ENCODE assay signal across 36 cellular contexts in the genomic region with DNA sequence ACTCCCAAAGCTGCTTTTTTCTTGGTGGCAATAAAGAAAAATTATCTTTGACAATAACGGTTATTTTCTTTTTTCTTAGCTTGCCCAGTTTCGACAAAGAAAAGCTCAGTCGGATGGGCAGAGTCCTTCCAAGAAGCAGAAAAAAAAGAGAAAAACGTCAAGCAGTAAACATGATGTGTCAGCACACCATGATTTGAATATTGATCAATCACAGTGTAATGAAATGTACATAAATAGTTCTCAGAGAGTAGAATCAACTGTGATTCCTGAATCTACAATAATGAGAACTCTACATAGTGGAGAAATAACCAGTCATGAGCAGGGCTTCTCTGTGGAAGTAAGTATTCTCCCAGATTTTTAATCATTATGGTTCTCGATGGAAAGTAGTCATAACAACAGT.
"Had no signal": no experiment of that assay in that cellular context is flagged by ENCODE, and none has a peak within 500 bp of the region (broad histone marks: within the 10 kb centered on the region; RNA-seq: fewer than 3 reads in every experiment).

No MANE protein-coding gene starts in this region.

- H3K27me3 ChIP-seq: adrenal gland, breast epithelium, esophagus muscularis mucosa, heart left ventricle had no signal

- DNase-seq: activated CD4-positive, alpha-beta memory T cell treated with anti-CD3 and anti-CD28 coated beads for 36 hours; activated CD4-positive, alpha-beta T cell treated with anti-CD3 and anti-CD28 coated beads for 36 hours; activated CD4-positive, alpha-beta T cell treated with anti-CD3 and anti-CD28 coated beads, Interleukin-2, amount 10 ng/mL, durations not matched to agents 24 days and 14 days; activated CD4-positive, CD25-positive, alpha-beta regulatory T cell; activated CD4-positive, CD25-positive, alpha-beta regulatory T cell treated with anti-CD3 and anti-CD28 coated beads, Interleukin-2, amount 50 U/mL, for 72 hours; activated CD8-positive, alpha-beta memory T cell treated with anti-CD3 and anti-CD28 coated beads, Interleukin-2, amount 10 ng/mL, durations not matched to agents 7 days and 5 days; activated CD8-positive, alpha-beta memory T cell treated with anti-CD3 and anti-CD28 coated beads, Interleukin-2, amount 50 U/mL, for 4 hours; activated CD8-positive, alpha-beta T cell treated with anti-CD3 and anti-CD28 coated beads, Interleukin-2, amount 10 ng/mL, durations not matched to agents 7 days and 5 days; activated effector memory CD4-positive, alpha-beta T cell treated with anti-CD3 and anti-CD28 coated beads, Interleukin-2, amount 50 U/mL, for 16 hours; activated naive CD4-positive, alpha-beta T cell treated with anti-CD3 and anti-CD28 coated beads for 36 hours; activated naive CD8-positive, alpha-beta T cell treated with anti-CD3 and anti-CD28 coated beads for 36 hours; activated naive CD8-positive, alpha-beta T cell treated with anti-CD3 and anti-CD28 coated beads, Interleukin-2, amount 50 U/mL, for 24 hours; activated T-cell treated with anti-CD3 and anti-CD28 coated beads, Interleukin-2, amount 50 U/mL, for 1 hour; activated T-cell treated with anti-CD3 and anti-CD28 coated beads, Interleukin-2, amount 50 U/mL, for 48 hours; adrenal gland; amygdala; aorta; cortex of kidney; dermis blood vessel endothelial cell; effector CD4-positive, alpha-beta T cell; effector memory CD8-positive, alpha-beta T cell; erythroblast; glutamatergic neuron; heart left ventricle; T-helper 1 cell; T-helper 17 cell; T1000 had no signal

- H3K27ac Mint-ChIP-seq: activated CD4-positive, alpha-beta memory T cell treated with anti-CD3 and anti-CD28 coated beads for 36 hours; activated CD4-positive, alpha-beta T cell treated with anti-CD3 and anti-CD28 coated beads for 36 hours; activated CD4-positive, alpha-beta T cell treated with anti-CD3 and anti-CD28 coated beads, Interleukin-2, amount 10 ng/mL, durations not matched to agents 24 days and 14 days; activated CD8-positive, alpha-beta memory T cell treated with anti-CD3 and anti-CD28 coated beads, Interleukin-2, amount 10 ng/mL, durations not matched to agents 7 days and 5 days; activated CD8-positive, alpha-beta T cell treated with anti-CD3 and anti-CD28 coated beads, Interleukin-2, amount 10 ng/mL, durations not matched to agents 7 days and 5 days; activated naive CD4-positive, alpha-beta T cell treated with anti-CD3 and anti-CD28 coated beads for 36 hours; activated naive CD4-positive, alpha-beta T cell treated with anti-CD3 and anti-CD28 coated beads, Interleukin-2, amount 50 U/mL, for 24 hours; activated naive CD8-positive, alpha-beta T cell treated with anti-CD3 and anti-CD28 coated beads for 36 hours; activated naive CD8-positive, alpha-beta T cell treated with anti-CD3 and anti-CD28 coated beads, Interleukin-2, amount 50 U/mL, for 24 hours; activated T-helper 1 cell treated with anti-CD3 and anti-CD28 coated beads, Interleukin-12 subunit alpha, Interleukin-12 subunit beta, Interleukin-2, Interleukin-4 antibody, amounts not matched to agents 30 ng/mL and 10 ng/mL and 1 ng/mL, durations not matched to agents 14 hours and 24 hours and 36 hours; activated T-helper 2 cell treated with anti-CD3 and anti-CD28 coated beads, Interferon-gamma antibody, Interleukin-2, Interleukin-4, amounts not matched to agents 10 μg/mL and 5 μg/mL and 100 μg/mL, durations not matched to agents 14 hours and 24 hours and 36 hours; T-helper 17 cell; T-helper 2 cell treated with Interferon-gamma antibody and Interleukin-4, amounts not matched to agents 5 μg/mL and 100 μg/mL, for 36 hours had no signal

- H3K4me3 ChIP-seq: adrenal gland, breast epithelium, esophagus muscularis mucosa, heart left ventricle had no signal

- FAIRE-seq: frontal cortex had no signal

- H3K9me3 Mint-ChIP-seq: activated CD4-positive, alpha-beta memory T cell treated with anti-CD3 and anti-CD28 coated beads for 36 hours; activated CD4-positive, alpha-beta T cell treated with anti-CD3 and anti-CD28 coated beads, Interleukin-2, amount 10 ng/mL, durations not matched to agents 24 days and 14 days; activated naive CD4-positive, alpha-beta T cell treated with anti-CD3 and anti-CD28 coated beads for 36 hours; activated naive CD4-positive, alpha-beta T cell treated with anti-CD3 and anti-CD28 coated beads, Interleukin-2, amount 50 U/mL, for 24 hours; activated naive CD8-positive, alpha-beta T cell treated with anti-CD3 and anti-CD28 coated beads for 36 hours; activated naive CD8-positive, alpha-beta T cell treated with anti-CD3 and anti-CD28 coated beads, Interleukin-2, amount 50 U/mL, for 24 hours; activated T-helper 1 cell treated with anti-CD3 and anti-CD28 coated beads, Interleukin-12 subunit alpha, Interleukin-12 subunit beta, Interleukin-2, Interleukin-4 antibody, amounts not matched to agents 30 ng/mL and 10 ng/mL and 1 ng/mL, durations not matched to agents 14 hours and 24 hours and 36 hours; activated T-helper 2 cell treated with anti-CD3 and anti-CD28 coated beads, Interferon-gamma antibody, Interleukin-2, Interleukin-4, amounts not matched to agents 10 μg/mL and 5 μg/mL and 100 μg/mL, durations not matched to agents 14 hours and 24 hours and 36 hours; central memory CD8-positive, alpha-beta T cell; effector memory CD8-positive, alpha-beta T cell; T-helper 2 cell treated with Interferon-gamma antibody and Interleukin-4, amounts not matched to agents 5 μg/mL and 100 μg/mL, for 36 hours had no signal

- ATAC-seq: activated CD4-positive, alpha-beta T cell treated with anti-CD3 and anti-CD28 coated beads for 36 hours; activated CD8-positive, alpha-beta memory T cell treated with anti-CD3 and anti-CD28 coated beads, Interleukin-2, amount 10 ng/mL, durations not matched to agents 7 days and 5 days; activated CD8-positive, alpha-beta T cell treated with anti-CD3 and anti-CD28 coated beads, Interleukin-2, amount 10 ng/mL, durations not matched to agents 7 days and 5 days; activated naive CD8-positive, alpha-beta T cell treated with anti-CD3 and anti-CD28 coated beads, Interleukin-2, amount 50 U/mL, for 24 hours; effector memory CD8-positive, alpha-beta T cell; T-helper 17 cell had no signal

- H3K9me3 ChIP-seq: adrenal gland, breast epithelium, esophagus muscularis mucosa, heart left ventricle had no signal

- H3K27ac ChIP-seq: adrenal gland, breast epithelium, esophagus muscularis mucosa, heart left ventricle had no signal

- H3K4me3 Mint-ChIP-seq: activated CD4-positive, alpha-beta memory T cell treated with anti-CD3 and anti-CD28 coated beads for 36 hours; activated CD4-positive, alpha-beta T cell treated with anti-CD3 and anti-CD28 coated beads for 36 hours; activated CD4-positive, alpha-beta T cell treated with anti-CD3 and anti-CD28 coated beads, Interleukin-2, amount 10 ng/mL, durations not matched to agents 24 days and 14 days; activated CD8-positive, alpha-beta memory T cell treated with anti-CD3 and anti-CD28 coated beads, Interleukin-2, amount 10 ng/mL, durations not matched to agents 7 days and 5 days; activated CD8-positive, alpha-beta T cell treated with anti-CD3 and anti-CD28 coated beads, Interleukin-2, amount 10 ng/mL, durations not matched to agents 7 days and 5 days; activated naive CD4-positive, alpha-beta T cell treated with anti-CD3 and anti-CD28 coated beads for 36 hours; activated naive CD4-positive, alpha-beta T cell treated with anti-CD3 and anti-CD28 coated beads, Interleukin-2, amount 50 U/mL, for 24 hours; activated naive CD8-positive, alpha-beta T cell treated with anti-CD3 and anti-CD28 coated beads for 36 hours; activated naive CD8-positive, alpha-beta T cell treated with anti-CD3 and anti-CD28 coated beads, Interleukin-2, amount 50 U/mL, for 24 hours; activated T-helper 1 cell treated with anti-CD3 and anti-CD28 coated beads, Interleukin-12 subunit alpha, Interleukin-12 subunit beta, Interleukin-2, Interleukin-4 antibody, amounts not matched to agents 30 ng/mL and 10 ng/mL and 1 ng/mL, durations not matched to agents 14 hours and 24 hours and 36 hours; brain; central memory CD8-positive, alpha-beta T cell; effector memory CD8-positive, alpha-beta T cell; T-helper 17 cell; T-helper 2 cell treated with Interferon-gamma antibody and Interleukin-4, amounts not matched to agents 5 μg/mL and 100 μg/mL, for 36 hours had no signal

- H3K4me1 ChIP-seq: adrenal gland, breast epithelium had no signal

- H3K27me3 Mint-ChIP-seq: activated CD4-positive, alpha-beta memory T cell treated with anti-CD3 and anti-CD28 coated beads for 36 hours; activated CD4-positive, alpha-beta T cell treated with anti-CD3 and anti-CD28 coated beads for 36 hours; activated CD4-positive, alpha-beta T cell treated with anti-CD3 and anti-CD28 coated beads, Interleukin-2, amount 10 ng/mL, durations not matched to agents 24 days and 14 days; activated CD8-positive, alpha-beta memory T cell treated with anti-CD3 and anti-CD28 coated beads, Interleukin-2, amount 10 ng/mL, durations not matched to agents 7 days and 5 days; activated naive CD4-positive, alpha-beta T cell treated with anti-CD3 and anti-CD28 coated beads, Interleukin-2, amount 50 U/mL, for 24 hours; activated naive CD8-positive, alpha-beta T cell treated with anti-CD3 and anti-CD28 coated beads for 36 hours; activated naive CD8-positive, alpha-beta T cell treated with anti-CD3 and anti-CD28 coated beads, Interleukin-2, amount 50 U/mL, for 24 hours; brain; central memory CD8-positive, alpha-beta T cell; effector memory CD8-positive, alpha-beta T cell; T-helper 17 cell had no signal
